ENCODE assay signal across 1 cellular context in the genomic region with DNA sequence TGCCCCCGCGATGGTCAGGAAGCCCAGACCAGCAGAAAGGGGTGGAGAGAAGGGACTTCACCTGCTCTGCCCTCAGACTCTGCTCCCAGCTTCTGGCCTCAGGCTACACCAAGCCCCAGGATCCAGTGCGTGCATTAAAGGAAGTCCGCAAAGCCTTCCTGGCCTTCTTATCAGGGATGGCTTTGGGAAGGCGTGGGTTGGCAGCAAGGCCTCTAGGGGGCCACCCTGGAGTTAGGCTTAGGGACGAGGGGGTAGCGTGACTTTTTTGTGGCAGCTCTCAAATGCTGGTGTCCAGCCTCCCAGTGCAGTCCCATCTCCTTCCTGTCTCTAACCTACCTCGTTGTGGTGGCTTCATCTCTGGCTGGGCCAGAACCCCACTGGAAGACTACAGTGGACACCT.
TF ChIP-seq lines count a peak whose summit lies in the region.

No MANE protein-coding gene starts in this region.

TF ChIP-seq in WTC11, 78 proteins besides CTCF, POLR2A, EP300 and RAD21 (continued from another document):
- TF ChIP-seq MXD4 (CRISPR knock-in tag; IDR thresholded peaks at IDR 0.05; ENCODE audit: borderline replicate concordance): no peak
- TF ChIP-seq, protein P1, sequence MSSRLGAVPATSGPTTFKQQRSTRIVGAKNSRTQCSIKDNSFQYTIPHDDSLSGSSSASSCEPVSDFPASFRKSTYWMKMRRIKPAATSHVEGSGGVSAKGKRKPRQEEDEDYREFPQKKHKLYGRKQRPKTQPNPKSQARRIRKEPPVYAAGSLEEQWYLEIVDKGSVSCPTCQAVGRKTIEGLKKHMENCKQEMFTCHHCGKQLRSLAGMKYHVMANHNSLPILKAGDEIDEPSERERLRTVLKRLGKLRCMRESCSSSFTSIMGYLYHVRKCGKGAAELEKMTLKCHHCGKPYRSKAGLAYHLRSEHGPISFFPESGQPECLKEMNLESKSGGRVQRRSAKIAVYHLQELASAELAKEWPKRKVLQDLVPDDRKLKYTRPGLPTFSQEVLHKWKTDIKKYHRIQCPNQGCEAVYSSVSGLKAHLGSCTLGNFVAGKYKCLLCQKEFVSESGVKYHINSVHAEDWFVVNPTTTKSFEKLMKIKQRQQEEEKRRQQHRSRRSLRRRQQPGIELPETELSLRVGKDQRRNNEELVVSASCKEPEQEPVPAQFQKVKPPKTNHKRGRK (CRISPR knock-in tag; IDR thresholded peaks at IDR 0.05; ENCODE audit: borderline replicate concordance): no peak
- no peak for TF ChIP-seq NR3C1 (CRISPR knock-in tag; conservative IDR thresholded peaks at IDR 0.05; ENCODE audit: low read depth)
- no peak for TF ChIP-seq ZNF219 (CRISPR knock-in tag; IDR thresholded peaks at IDR 0.05; ENCODE audit: borderline replicate concordance)
- TF ChIP-seq ZNF317 (CRISPR knock-in tag; IDR thresholded peaks at IDR 0.05; ENCODE audit: borderline replicate concordance, low read depth): no peak
- TF ChIP-seq NFATC4 (CRISPR knock-in tag; IDR thresholded peaks at IDR 0.05): no peak
- TF ChIP-seq, protein P2, sequence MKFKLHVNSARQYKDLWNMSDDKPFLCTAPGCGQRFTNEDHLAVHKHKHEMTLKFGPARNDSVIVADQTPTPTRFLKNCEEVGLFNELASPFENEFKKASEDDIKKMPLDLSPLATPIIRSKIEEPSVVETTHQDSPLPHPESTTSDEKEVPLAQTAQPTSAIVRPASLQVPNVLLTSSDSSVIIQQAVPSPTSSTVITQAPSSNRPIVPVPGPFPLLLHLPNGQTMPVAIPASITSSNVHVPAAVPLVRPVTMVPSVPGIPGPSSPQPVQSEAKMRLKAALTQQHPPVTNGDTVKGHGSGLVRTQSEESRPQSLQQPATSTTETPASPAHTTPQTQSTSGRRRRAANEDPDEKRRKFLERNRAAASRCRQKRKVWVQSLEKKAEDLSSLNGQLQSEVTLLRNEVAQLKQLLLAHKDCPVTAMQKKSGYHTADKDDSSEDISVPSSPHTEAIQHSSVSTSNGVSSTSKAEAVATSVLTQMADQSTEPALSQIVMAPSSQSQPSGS (CRISPR knock-in tag; IDR thresholded peaks at IDR 0.05; ENCODE audit: borderline replicate concordance, low read depth): no peak
